7 cellular contexts compared by ENCODE assay signal in genomic region chr20:41050361-41051019, GRCh38. TPM values are rescaled to one million over a fixed set of nuclear protein-coding genes. Genes with fewer than 3 reads are reported as not detected.
DNase-seq lines count a peak whose midpoint lies in the region; ATAC-seq and TF ChIP-seq lines count a peak whose summit lies in the region.

No MANE protein-coding gene starts in this region.

- H3K4me1 Mint-ChIP-seq in chondrocyte (ENCODE audit: low read depth) (peaks cover 85% of the 10 kb centered on the region), osteocyte (ENCODE audit: unreplicated experiment) (peaks cover 87% of the 10 kb centered on the region)

- H3K9me3 ChIP-seq in DOHH2 (ENCODE audit: control insufficient read depth, insufficient read depth, low read length): no peaks in the 10 kb centered on the region

- peaks cover 59% of the 10 kb centered on the region for H3K36me3 ChIP-seq in DOHH2 (ENCODE audit: control insufficient read depth, low read length)

- peak overlapping the region; percentile 75 for H3K27ac Mint-ChIP-seq in chondrocyte (ENCODE audit: unreplicated experiment)
- peak overlapping the region; percentile 73 for H3K27ac Mint-ChIP-seq in osteocyte (ENCODE audit: unreplicated experiment)

- H3K9me2 ChIP-seq in DOHH2 (replicated peaks; ENCODE audit: control insufficient read depth, low read length): no peaks in the 10 kb centered on the region

- DNase-seq in NCI-H226 (peak; percentile 65), chondrocyte (ENCODE audit: low spot score) (no peak), osteocyte (ENCODE audit: extremely low spot score, unreplicated experiment) (no peak), GM19240 (ENCODE audit: insufficient read length, low spot score) (no peak), C1 segment of cervical spinal cord (lab: John Stamatoyannopoulos, UW) (no peak)

- no peak overlapping the region for H3K27ac ChIP-seq in DOHH2 (ENCODE audit: low read depth, low read length)

- peaks cover 100% of the 10 kb centered on the region for H3K79me2 ChIP-seq in DOHH2 (ENCODE audit: control insufficient read depth, low read length)

- H3K9me3 Mint-ChIP-seq in chondrocyte (ENCODE audit: low read depth) (no peaks in the 10 kb centered on the region), osteocyte (ENCODE audit: unreplicated experiment) (no peaks in the 10 kb centered on the region)

- H4K20me1 ChIP-seq in DOHH2 (ENCODE audit: control insufficient read depth, insufficient read depth, low read depth, low read length): peaks cover 32% of the 10 kb centered on the region

- no peaks in the 10 kb centered on the region for H3K27me3 ChIP-seq in DOHH2 (ENCODE audit: control insufficient read depth, low read length)

- no peaks in the 10 kb centered on the region for H3K36me3 Mint-ChIP-seq in chondrocyte (ENCODE audit: low read depth)
- H3K36me3 Mint-ChIP-seq in osteocyte (ENCODE audit: unreplicated experiment): no peaks in the 10 kb centered on the region

- H3K4me1 ChIP-seq in DOHH2 (ENCODE audit: control insufficient read depth, low read length): peaks cover 95% of the 10 kb centered on the region

- no peak for ATAC-seq in HG03565 (IDR thresholded peaks at IDR 0.05; ENCODE audit: unreplicated experiment)

- no peak overlapping the region for H3K4me3 Mint-ChIP-seq in chondrocyte (ENCODE audit: unreplicated experiment)
- no peak overlapping the region for H3K4me3 Mint-ChIP-seq in osteocyte (ENCODE audit: unreplicated experiment)

- peak overlapping the region; percentile 13; the same call in 1 of the 2 replicates for H3K4me3 ChIP-seq in DOHH2 (ENCODE audit: low read length)

- H3F3A ChIP-seq in DOHH2 (ENCODE audit: control insufficient read depth, insufficient read depth): peaks cover 10% of the 10 kb centered on the region; the same call in 1 of the 2 replicates

- H3K27me3 Mint-ChIP-seq in chondrocyte (ENCODE audit: low read depth): no peaks in the 10 kb centered on the region
- no peaks in the 10 kb centered on the region for H3K27me3 Mint-ChIP-seq in osteocyte (ENCODE audit: unreplicated experiment)

- TF ChIP-seq CTCF in DOHH2 (IDR thresholded peaks at IDR 0.05; ENCODE audit: low read depth, low read length, poor library complexity, severe bottlenecking) (no peak), chondrocyte (IDR thresholded peaks at IDR 0.05) (no peak), osteocyte (IDR thresholded peaks at IDR 0.05) (no peak)

- H3K4me2 ChIP-seq in DOHH2 (ENCODE audit: low read length): peak overlapping the region; percentile 36

RNA-seq across cellular contexts. Expression of gene TOP1, which starts 21.9 kb away (rescaled TPM):
- total RNA-seq in chondrocyte: 39.0 to 42.6 TPM (median 39.2 TPM) in 3 replicates
- total RNA-seq in osteocyte: 50.2 and 51.1 TPM in 2 replicates
